ENCODE assay signal across 1 cellular context in genomic region chr17:30832438-30832790, GRCh38.
TF ChIP-seq lines count a peak whose summit lies in the region.

No MANE protein-coding gene starts in this region.

TF ChIP-seq in H1, 55 proteins besides CTCF, POLR2A, EP300 and RAD21:
- TF ChIP-seq BCL11A (IDR thresholded peaks at IDR 0.05; ENCODE audit: low read depth in 2 of 2, low read length in 2 of 2) (no peak), SAP30 (IDR thresholded peaks at IDR 0.05; ENCODE audit: insufficient read depth, insufficient replicate concordance, low read length) (peak; percentile 28), TCF12 (IDR thresholded peaks at IDR 0.05; ENCODE audit: low read depth, low read length) (no peak), SIN3A (conservative IDR thresholded peaks at IDR 0.05 in 1 of 2, IDR thresholded peaks at IDR 0.05 in 1 of 2; ENCODE audit: low read depth in 1 of 2, low read length in 2 of 2) (0 out of 4 replicates have a peak, but pooled peaks of 1 of the 2 experiments have one; percentile 20)
